Comparison of ENCODE assay signal across 11 cellular contexts in genomic region chr12:109625131-109625559, GRCh38. TPM values are rescaled to one million over a fixed set of nuclear protein-coding genes. Genes with fewer than 3 reads are reported as not detected.
DNase-seq lines count a peak whose midpoint lies in the region; ATAC-seq and FAIRE-seq lines count a peak whose summit lies in the region.
"Had no signal": no experiment of that assay in that cellular context is flagged by ENCODE, and none has a peak within 500 bp of the region (broad histone marks: within the 10 kb centered on the region; RNA-seq: fewer than 3 reads in every experiment).

No MANE protein-coding gene starts in this region.

- WGBS in small intestine, 3 donors, result 67 to 78% (median 75%) methylated on average over 6 of the region's 6 CpGs

- intact Hi-C loops in left colon (cut with DNase I, micrococcal nuclease), result no loop called here

- FAIRE-seq in small intestine (lab: Jason Lieb, UNC), result no peak

- H3K9me3 ChIP-seq in small intestine (ENCODE audit: control insufficient read depth, low read depth), result no peaks in the 10 kb centered on the region
- H3K9me3 ChIP-seq: BLaER1, tibial artery had no signal

- no peaks in the 10 kb centered on the region for H3K36me3 ChIP-seq in small intestine (ENCODE audit: control insufficient read depth in 2 of 2, insufficient read depth in 2 of 2, low read length in 2 of 2)
- H3K36me3 ChIP-seq: BLaER1, tibial artery had no signal

- DNase-seq in AG08395 (ENCODE audit: low spot score), result peak; percentile 88
- DNase-seq in LHCN-M2 (ENCODE audit: low read depth), result peak; percentile 42
- DNase-seq in cerebellar cortex (ENCODE audit: low spot score), result peak; percentile 92
- DNase-seq in left colon, result no peak
- DNase-seq in small intestine, result no peak
- no peak for DNase-seq in NCI-H1694 treated with DMSO at 0.1 percent for 48 hours (lab: John Stamatoyannopoulos, UW)
- DNase-seq: aorta, tibial artery had no signal

- H3K27me3 ChIP-seq in small intestine (ENCODE audit: control insufficient read depth in 2 of 2, insufficient read depth in 2 of 2, low read length in 2 of 2), result peaks cover 0 to 2% of the 10 kb centered on the region in 2 donors
- H3K27me3 ChIP-seq: BLaER1 had no signal

- ATAC-seq in left colon (peak; percentile 26), GM21825 (IDR thresholded peaks at IDR 0.05; ENCODE audit: unreplicated experiment) (no peak), GM21526 (IDR thresholded peaks at IDR 0.05; ENCODE audit: low FRiP score, unreplicated experiment) (no peak)

- H3K27ac ChIP-seq in small intestine (ENCODE audit: low read depth in 1 of 2, low read length in 1 of 2), result no peak overlapping the region
- H3K27ac ChIP-seq: BLaER1, tibial artery had no signal

- no peak overlapping the region for H3K4me3 ChIP-seq in small intestine (ENCODE audit: low read depth in 1 of 2, low read length in 2 of 2)
- H3K4me3 ChIP-seq: BLaER1, tibial artery had no signal

- no peaks in the 10 kb centered on the region for H3K4me1 ChIP-seq in small intestine (ENCODE audit: control insufficient read depth in 2 of 2, insufficient read depth in 1 of 2, low read depth in 1 of 2, low read length in 1 of 2)

RNA-seq across cellular contexts. Expression of gene MVK, which starts 51.6 kb away (rescaled TPM):
- total RNA-seq in LHCN-M2 (2014; rRNA removed) (13.8 and 15.3 TPM in 2 replicates), left colon (10 to 100 TPM; 23.1 to 47.2 TPM)
- polyA plus RNA-seq in LHCN-M2 (2012), result 17.7 TPM
- 10 to 100 TPM; 15.1 to 36.4 (median 17.0) TPM for polyA plus RNA-seq in small intestine

RNA-seq across cellular contexts. Expression of gene MMAB, which starts 51.8 kb away (rescaled TPM):
- 25.3 and 26.6 TPM in 2 replicates for total RNA-seq in LHCN-M2 (2014; rRNA removed)
- polyA plus RNA-seq in LHCN-M2 (2012), result 43.4 TPM
- 10 to 100 TPM; 31.0 to 51.3 TPM for total RNA-seq in left colon
- 10 to 100 TPM; 23.9 to 95.9 (median 30.5) TPM for polyA plus RNA-seq in small intestine

Comparison
In these comparisons a context has a peak if more than half of its experiments do, and no peak if none do; other contexts are left out.
1. DNase-seq: peak in AG08395 (single experiment), LHCN-M2 (single experiment) and cerebellar cortex (single experiment); none in left colon (0 of 2), small intestine (single experiment) and NCI-H1694 treated with DMSO at 0.1 percent for 48 hours (single experiment).